In the genomic region with DNA sequence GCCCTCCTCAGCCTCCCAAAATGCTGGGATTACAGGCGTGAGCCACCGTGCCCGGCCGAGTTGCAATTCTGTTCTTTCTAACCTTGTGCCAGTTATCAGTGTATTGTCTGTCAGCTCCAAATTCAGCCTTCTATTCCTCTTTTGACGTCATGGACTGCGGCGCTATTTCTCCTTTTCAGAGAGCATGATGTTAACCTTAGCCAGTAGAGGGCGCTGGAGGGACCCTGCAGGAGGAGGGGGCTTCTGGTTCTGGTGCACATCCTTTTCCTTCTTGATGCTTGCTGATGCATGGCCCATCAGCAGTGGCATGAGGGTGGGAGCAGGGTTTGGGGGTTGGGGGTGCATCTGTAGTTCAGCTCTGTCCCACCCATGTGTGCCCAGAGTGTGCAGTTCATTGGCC, we compare ENCODE assay signal across 16 cellular contexts.
DNase-seq lines count a peak whose midpoint lies in the region; ATAC-seq and TF ChIP-seq lines count a peak whose summit lies in the region.
"Had no signal": no experiment of that assay in that cellular context is flagged by ENCODE, and none has a peak within 500 bp of the region (broad histone marks: within the 10 kb centered on the region; RNA-seq: fewer than 3 reads in every experiment).

No MANE protein-coding gene starts in this region.

- TF ChIP-seq EP300 in SK-N-SH (IDR thresholded peaks at IDR 0.05; ENCODE audit: borderline replicate concordance in 1 of 2, low read depth in 1 of 2, low read length in 1 of 2) = no peak

- H3K9me3 ChIP-seq in SK-N-SH = no peaks in the 10 kb centered on the region
- H3K9me3 ChIP-seq in OCI-LY3 (ENCODE audit: insufficient read depth, low read length) = no peaks in the 10 kb centered on the region
- H3K9me3 ChIP-seq in lower lobe of right lung = no peaks in the 10 kb centered on the region
- H3K9me3 ChIP-seq: uterus had no signal

- CTCF ChIA-PET in SK-N-SH (lab: Yijun Ruan, JAX) = interaction anchor here (1.4 kb wide), 1 partner anchor 16 kb away, joined by 3 read pairs; no protein-coding TSS in a partner anchor

- H3F3A ChIP-seq in SK-N-SH (replicated peaks; ENCODE audit: insufficient read depth) = no peaks in the 10 kb centered on the region

- no peak overlapping the region for H3K9ac ChIP-seq in SK-N-SH
- no peak overlapping the region for H3K9ac ChIP-seq in OCI-LY3 (ENCODE audit: low read length)

- intact Hi-C loops in lower lobe of right lung (cut with DNase I) = no loop called here

- no peaks in the 10 kb centered on the region for H4K20me1 ChIP-seq in SK-N-SH (ENCODE audit: insufficient read depth)
- H4K20me1 ChIP-seq in OCI-LY3 (ENCODE audit: insufficient read depth, low read length) = no peaks in the 10 kb centered on the region

- H3K36me3 ChIP-seq in SK-N-SH (replicated peaks in 1 of 2; ENCODE audit: control insufficient read depth in 1 of 2, insufficient read depth in 2 of 2, low read length in 1 of 2) (no peaks in the 10 kb centered on the region), OCI-LY3 (replicated peaks; ENCODE audit: low read depth, low read length) (no peaks in the 10 kb centered on the region), lower lobe of right lung (no peaks in the 10 kb centered on the region)
- H3K36me3 ChIP-seq: cardiac muscle cell, uterus had no signal

- DNase-seq in SK-N-SH (peak; percentile 4), lower lobe of right lung (no peak), DMS79 treated with DMSO at 0.1 percent for 48 hours (lab: John Stamatoyannopoulos, UW) (no peak), pons (ENCODE audit: low spot score) (no peak)
- DNase-seq: activated CD4-positive, alpha-beta T cell treated with anti-CD3 and anti-CD28 coated beads, Interleukin-2, amount 50 U/mL, for 1 hour; hippocampal formation; NCI-H1417 treated with DMSO at 0.1 percent for 48 hours; NCI-H526 treated with DMSO at 0.1 percent for 48 hours; uterus had no signal

- H2AFZ ChIP-seq in SK-N-SH (ENCODE audit: low read depth) = no peak overlapping the region
- H2AFZ ChIP-seq in OCI-LY3 (ENCODE audit: low read depth, low read length) = no peak overlapping the region

- TF ChIP-seq CTCF in SK-N-SH (IDR thresholded peaks at IDR 0.05) (peak; percentile 22), GM12874 (IDR thresholded peaks at IDR 0.05; ENCODE audit: insufficient read depth, low read depth, low read length) (0 out of 2 replicates have a peak, but pooled peaks have one; percentile 44), OCI-LY3 (IDR thresholded peaks at IDR 0.05; ENCODE audit: low read depth, low read length) (peak; percentile 43), lower lobe of right lung (IDR thresholded peaks at IDR 0.05) (peak; percentile 6)

- H3K4me3 ChIP-seq in SK-N-SH (ENCODE audit: low read depth in 2 of 2, low read length in 1 of 2) (no peak overlapping the region), OCI-LY3 (ENCODE audit: low read length) (no peak overlapping the region), lower lobe of right lung (no peak overlapping the region)
- H3K4me3 ChIP-seq: cardiac muscle cell, lung, uterus had no signal

- 49% methylated on average over 8 of the region's 8 CpGs for WGBS in SK-N-SH (ENCODE audit: low lambda C conversion rate)

- TF ChIP-seq RAD21 in SK-N-SH (IDR thresholded peaks at IDR 0.05; ENCODE audit: low read length) = no peak

- no peak overlapping the region for H3K27ac ChIP-seq in SK-N-SH (ENCODE audit: low read depth in 2 of 2, low read length in 1 of 2)
- H3K27ac ChIP-seq in OCI-LY3 (ENCODE audit: low read length) = no peak overlapping the region
- H3K27ac ChIP-seq in lower lobe of right lung = no peak overlapping the region
- H3K27ac ChIP-seq: cardiac muscle cell, HL-60, uterus had no signal

- H3K79me2 ChIP-seq in SK-N-SH (ENCODE audit: insufficient read depth) (no peaks in the 10 kb centered on the region), OCI-LY3 (ENCODE audit: low read length) (no peaks in the 10 kb centered on the region)

- H3K9me2 ChIP-seq in SK-N-SH = no peaks in the 10 kb centered on the region

- ATAC-seq in SK-N-SH treated with all-trans-retinoic acid at 6 μM for 48 hours = no peak
- no peak for ATAC-seq in lower lobe of right lung
- ATAC-seq in HG03439 (IDR thresholded peaks at IDR 0.05; ENCODE audit: unreplicated experiment) = no peak

- no peaks in the 10 kb centered on the region for H3K4me1 ChIP-seq in SK-N-SH (ENCODE audit: control insufficient read depth in 1 of 2, insufficient read depth in 2 of 2, low read depth in 1 of 2, low read length in 1 of 2)
- no peaks in the 10 kb centered on the region for H3K4me1 ChIP-seq in OCI-LY3 (ENCODE audit: low read length)
- H3K4me1 ChIP-seq in lower lobe of right lung = no peaks in the 10 kb centered on the region
- H3K4me1 ChIP-seq: uterus had no signal

- H3K27me3 ChIP-seq in SK-N-SH (ENCODE audit: insufficient read depth) (no peaks in the 10 kb centered on the region), OCI-LY3 (ENCODE audit: low read depth, low read length) (no peaks in the 10 kb centered on the region), lower lobe of right lung (ENCODE audit: low read depth) (no peaks in the 10 kb centered on the region)
- H3K27me3 ChIP-seq: cardiac muscle cell, uterus had no signal

- no peak overlapping the region for H3K4me2 ChIP-seq in SK-N-SH
- no peak overlapping the region for H3K4me2 ChIP-seq in OCI-LY3 (ENCODE audit: low read length)

- POLR2A ChIA-PET in SK-N-SH (lab: Yijun Ruan, JAX) = no interaction called here

TF ChIP-seq in SK-N-SH, 30 proteins besides CTCF, POLR2A, EP300 and RAD21 (continues in another document):
- TF ChIP-seq CHD2 (IDR thresholded peaks at IDR 0.05; ENCODE audit: low read length, partially characterized antibody) = no peak
- TF ChIP-seq, protein P1, sequence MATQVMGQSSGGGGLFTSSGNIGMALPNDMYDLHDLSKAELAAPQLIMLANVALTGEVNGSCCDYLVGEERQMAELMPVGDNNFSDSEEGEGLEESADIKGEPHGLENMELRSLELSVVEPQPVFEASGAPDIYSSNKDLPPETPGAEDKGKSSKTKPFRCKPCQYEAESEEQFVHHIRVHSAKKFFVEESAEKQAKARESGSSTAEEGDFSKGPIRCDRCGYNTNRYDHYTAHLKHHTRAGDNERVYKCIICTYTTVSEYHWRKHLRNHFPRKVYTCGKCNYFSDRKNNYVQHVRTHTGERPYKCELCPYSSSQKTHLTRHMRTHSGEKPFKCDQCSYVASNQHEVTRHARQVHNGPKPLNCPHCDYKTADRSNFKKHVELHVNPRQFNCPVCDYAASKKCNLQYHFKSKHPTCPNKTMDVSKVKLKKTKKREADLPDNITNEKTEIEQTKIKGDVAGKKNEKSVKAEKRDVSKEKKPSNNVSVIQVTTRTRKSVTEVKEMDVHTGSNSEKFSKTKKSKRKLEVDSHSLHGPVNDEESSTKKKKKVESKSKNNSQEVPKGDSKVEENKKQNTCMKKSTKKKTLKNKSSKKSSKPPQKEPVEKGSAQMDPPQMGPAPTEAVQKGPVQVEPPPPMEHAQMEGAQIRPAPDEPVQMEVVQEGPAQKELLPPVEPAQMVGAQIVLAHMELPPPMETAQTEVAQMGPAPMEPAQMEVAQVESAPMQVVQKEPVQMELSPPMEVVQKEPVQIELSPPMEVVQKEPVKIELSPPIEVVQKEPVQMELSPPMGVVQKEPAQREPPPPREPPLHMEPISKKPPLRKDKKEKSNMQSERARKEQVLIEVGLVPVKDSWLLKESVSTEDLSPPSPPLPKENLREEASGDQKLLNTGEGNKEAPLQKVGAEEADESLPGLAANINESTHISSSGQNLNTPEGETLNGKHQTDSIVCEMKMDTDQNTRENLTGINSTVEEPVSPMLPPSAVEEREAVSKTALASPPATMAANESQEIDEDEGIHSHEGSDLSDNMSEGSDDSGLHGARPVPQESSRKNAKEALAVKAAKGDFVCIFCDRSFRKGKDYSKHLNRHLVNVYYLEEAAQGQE (IDR thresholded peaks at IDR 0.05; ENCODE audit: low read depth, low read length) = no peak
- TF ChIP-seq ELF1 (IDR thresholded peaks at IDR 0.05) = no peak
- TF ChIP-seq EZH2phosphoT487 (IDR thresholded peaks at IDR 0.05; ENCODE audit: borderline replicate concordance, low read depth) = no peak
- no peak for TF ChIP-seq MEF2A (IDR thresholded peaks at IDR 0.05; ENCODE audit: borderline replicate concordance, low read depth)
- no peak for TF ChIP-seq RCOR1 (IDR thresholded peaks at IDR 0.05; ENCODE audit: low read length)
- no peak for TF ChIP-seq RXRA (IDR thresholded peaks at IDR 0.05; ENCODE audit: borderline replicate concordance, low read depth)

TF ChIP-seq in SK-N-SH treated with all-trans-retinoic acid at 6 μM for 48 hours, 23 proteins besides CTCF, POLR2A, EP300 and RAD21 (continues in another document):
- no peak for TF ChIP-seq CREB5 (CRISPR knock-in tag; IDR thresholded peaks at IDR 0.05; ENCODE audit: low read depth)
- TF ChIP-seq ZFP3 (CRISPR knock-in tag; IDR thresholded peaks at IDR 0.05) = no peak
- TF ChIP-seq TCF4 (CRISPR knock-in tag; IDR thresholded peaks at IDR 0.05; ENCODE audit: borderline replicate concordance) = no peak
- TF ChIP-seq ESRRG (CRISPR knock-in tag; IDR thresholded peaks at IDR 0.05) = no peak
- TF ChIP-seq ZC3H10 (CRISPR knock-in tag; IDR thresholded peaks at IDR 0.05) = no peak
- no peak for TF ChIP-seq ARNTL (CRISPR knock-in tag; IDR thresholded peaks at IDR 0.05; ENCODE audit: borderline replicate concordance, low read depth)
- TF ChIP-seq, protein P2, sequence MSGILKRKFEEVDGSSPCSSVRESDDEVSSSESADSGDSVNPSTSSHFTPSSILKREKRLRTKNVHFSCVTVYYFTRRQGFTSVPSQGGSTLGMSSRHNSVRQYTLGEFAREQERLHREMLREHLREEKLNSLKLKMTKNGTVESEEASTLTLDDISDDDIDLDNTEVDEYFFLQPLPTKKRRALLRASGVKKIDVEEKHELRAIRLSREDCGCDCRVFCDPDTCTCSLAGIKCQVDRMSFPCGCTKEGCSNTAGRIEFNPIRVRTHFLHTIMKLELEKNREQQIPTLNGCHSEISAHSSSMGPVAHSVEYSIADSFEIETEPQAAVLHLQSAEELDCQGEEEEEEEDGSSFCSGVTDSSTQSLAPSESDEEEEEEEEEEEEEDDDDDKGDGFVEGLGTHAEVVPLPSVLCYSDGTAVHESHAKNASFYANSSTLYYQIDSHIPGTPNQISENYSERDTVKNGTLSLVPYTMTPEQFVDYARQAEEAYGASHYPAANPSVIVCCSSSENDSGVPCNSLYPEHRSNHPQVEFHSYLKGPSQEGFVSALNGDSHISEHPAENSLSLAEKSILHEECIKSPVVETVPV (CRISPR knock-in tag; IDR thresholded peaks at IDR 0.05) = no peak
- no peak for TF ChIP-seq CSDC2 (CRISPR knock-in tag; IDR thresholded peaks at IDR 0.05)
